15 cellular contexts compared by ENCODE assay signal in genomic region chr2:8605350-8606065, GRCh38.
DNase-seq lines count a peak whose midpoint lies in the region; TF ChIP-seq lines count a peak whose summit lies in the region.
"Had no signal": no experiment of that assay in that cellular context is flagged by ENCODE, and none has a peak within 500 bp of the region (broad histone marks: within the 10 kb centered on the region; RNA-seq: fewer than 3 reads in every experiment).

No MANE protein-coding gene starts in this region.

- peak overlapping the region; percentile 63; the same call in 1 of the 2 replicates for H3K27ac ChIP-seq in VCaP
- H3K27ac ChIP-seq: BLaER1 treated with 17β-estradiol and CSF1 and Interleukin-3, amounts not matched to agents 10 nM and 100 nM; cardiac muscle cell had no signal

- TF ChIP-seq POLR2A in lower leg skin (IDR thresholded peaks at IDR 0.05), result no peak

- DNase-seq in COLO668 (lab: John Stamatoyannopoulos, UW; ENCODE audit: unreplicated experiment), result peak; percentile 31
- DNase-seq in HT-29 (ENCODE audit: low spot score), result peak; percentile 47
- peak; percentile 10 for DNase-seq in kidney tubule cell (ENCODE audit: low spot score)
- DNase-seq in lower leg skin (ENCODE audit: low spot score in 2 of 2), result no peak
- DNase-seq in stimulated activated CD4-positive, alpha-beta T cell treated with anti-CD3 and anti-CD28 coated beads, Interleukin-4, amount 100 ng/mL, for 24 hours, result no peak
- no peak for DNase-seq in GM10266 (ENCODE audit: extremely low spot score)
- no peak for DNase-seq in NCI-H146 treated with DMSO at 0.1 percent for 48 hours (lab: John Stamatoyannopoulos, UW; ENCODE audit: unreplicated experiment)
- DNase-seq: activated CD4-positive, alpha-beta memory T cell treated with anti-CD3 and anti-CD28 coated beads, Interleukin-2, amount 10 ng/mL, durations not matched to agents 7 days and 5 days; NCI-H1092; NCI-H510A treated with DMSO at 0.1 percent for 48 hours; Right ventricle myocardium superior; stimulated activated CD4-positive, alpha-beta T cell treated with anti-CD3 and anti-CD28 coated beads, Interleukin-1b, Interleukin-23, amount 100 ng/mL, for 48 hours had no signal

- intact Hi-C loops in lower leg skin (cut with DNase I; ENCODE audit: low total_unique reads), result no loop called here

- WGBS in lower leg skin, 2 donors, result 79 to 92% methylated on average over 8 of the region's 8 CpGs

- no peak overlapping the region for H3K4me3 ChIP-seq in lower leg skin (ENCODE audit: low read depth, poor library complexity, severe bottlenecking)
- H3K4me3 ChIP-seq: BLaER1 treated with 17β-estradiol and CSF1 and Interleukin-3, amounts not matched to agents 10 nM and 100 nM; cardiac muscle cell had no signal

- TF ChIP-seq CTCF in VCaP (conservative IDR thresholded peaks at IDR 0.05) (no peak), lower leg skin (IDR thresholded peaks at IDR 0.05) (no peak), GM10266 (IDR thresholded peaks at IDR 0.05; ENCODE audit: control insufficient read depth, insufficient read depth, low read depth, missing control alignments) (no peak)

Comparison
In these comparisons a context has a peak if more than half of its experiments do, and no peak if none do; other contexts are left out.
1. DNase-seq: peak in COLO668 (single experiment), HT-29 (single experiment) and kidney tubule cell (single experiment); none in lower leg skin (0 of 2), stimulated activated CD4-positive, alpha-beta T cell treated with anti-CD3 and anti-CD28 coated beads, Interleukin-4, amount 100 ng/mL, for 24 hours (single experiment), GM10266 (single experiment) and NCI-H146 treated with DMSO at 0.1 percent for 48 hours (single experiment).